In the genomic region with DNA sequence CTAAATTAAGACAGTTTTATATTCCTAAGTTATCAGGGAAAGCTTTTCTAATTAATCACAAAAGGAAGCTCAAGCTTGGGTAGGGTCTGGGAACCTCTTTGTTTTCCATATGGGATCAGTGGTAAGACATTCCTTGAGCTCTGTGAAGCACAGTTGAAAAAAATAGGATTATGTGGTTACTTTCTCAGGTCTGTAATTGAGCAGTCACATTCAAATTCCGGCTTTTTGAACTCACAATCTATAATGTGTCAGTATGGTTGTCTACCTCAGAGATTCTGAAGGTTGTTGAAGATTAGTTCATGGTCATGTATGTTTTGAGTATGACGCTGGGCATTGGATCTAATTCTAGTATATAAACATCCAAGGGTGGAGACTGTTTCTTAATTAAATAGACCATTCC, we compare ENCODE assay signal across 1 cellular context.
TF ChIP-seq lines count a peak whose summit lies in the region.

No MANE protein-coding gene starts in this region.

TF ChIP-seq in liver, 16 proteins besides CTCF, POLR2A, EP300 and RAD21 (continued from another document):
- TF ChIP-seq, protein P1, sequence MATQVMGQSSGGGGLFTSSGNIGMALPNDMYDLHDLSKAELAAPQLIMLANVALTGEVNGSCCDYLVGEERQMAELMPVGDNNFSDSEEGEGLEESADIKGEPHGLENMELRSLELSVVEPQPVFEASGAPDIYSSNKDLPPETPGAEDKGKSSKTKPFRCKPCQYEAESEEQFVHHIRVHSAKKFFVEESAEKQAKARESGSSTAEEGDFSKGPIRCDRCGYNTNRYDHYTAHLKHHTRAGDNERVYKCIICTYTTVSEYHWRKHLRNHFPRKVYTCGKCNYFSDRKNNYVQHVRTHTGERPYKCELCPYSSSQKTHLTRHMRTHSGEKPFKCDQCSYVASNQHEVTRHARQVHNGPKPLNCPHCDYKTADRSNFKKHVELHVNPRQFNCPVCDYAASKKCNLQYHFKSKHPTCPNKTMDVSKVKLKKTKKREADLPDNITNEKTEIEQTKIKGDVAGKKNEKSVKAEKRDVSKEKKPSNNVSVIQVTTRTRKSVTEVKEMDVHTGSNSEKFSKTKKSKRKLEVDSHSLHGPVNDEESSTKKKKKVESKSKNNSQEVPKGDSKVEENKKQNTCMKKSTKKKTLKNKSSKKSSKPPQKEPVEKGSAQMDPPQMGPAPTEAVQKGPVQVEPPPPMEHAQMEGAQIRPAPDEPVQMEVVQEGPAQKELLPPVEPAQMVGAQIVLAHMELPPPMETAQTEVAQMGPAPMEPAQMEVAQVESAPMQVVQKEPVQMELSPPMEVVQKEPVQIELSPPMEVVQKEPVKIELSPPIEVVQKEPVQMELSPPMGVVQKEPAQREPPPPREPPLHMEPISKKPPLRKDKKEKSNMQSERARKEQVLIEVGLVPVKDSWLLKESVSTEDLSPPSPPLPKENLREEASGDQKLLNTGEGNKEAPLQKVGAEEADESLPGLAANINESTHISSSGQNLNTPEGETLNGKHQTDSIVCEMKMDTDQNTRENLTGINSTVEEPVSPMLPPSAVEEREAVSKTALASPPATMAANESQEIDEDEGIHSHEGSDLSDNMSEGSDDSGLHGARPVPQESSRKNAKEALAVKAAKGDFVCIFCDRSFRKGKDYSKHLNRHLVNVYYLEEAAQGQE (IDR thresholded peaks at IDR 0.05): no peak
- no peak for TF ChIP-seq JUND (IDR thresholded peaks at IDR 0.05)
- TF ChIP-seq, protein P2, sequence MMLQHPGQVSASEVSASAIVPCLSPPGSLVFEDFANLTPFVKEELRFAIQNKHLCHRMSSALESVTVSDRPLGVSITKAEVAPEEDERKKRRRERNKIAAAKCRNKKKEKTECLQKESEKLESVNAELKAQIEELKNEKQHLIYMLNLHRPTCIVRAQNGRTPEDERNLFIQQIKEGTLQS (IDR thresholded peaks at IDR 0.05): no peak
- TF ChIP-seq, protein P3, sequence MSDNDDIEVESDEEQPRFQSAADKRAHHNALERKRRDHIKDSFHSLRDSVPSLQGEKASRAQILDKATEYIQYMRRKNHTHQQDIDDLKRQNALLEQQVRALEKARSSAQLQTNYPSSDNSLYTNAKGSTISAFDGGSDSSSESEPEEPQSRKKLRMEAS (IDR thresholded peaks at IDR 0.05): no peak
- TF ChIP-seq HNF4A (conservative IDR thresholded peaks at IDR 0.05): no peak
- no peak for TF ChIP-seq RXRA (IDR thresholded peaks at IDR 0.05)
- TF ChIP-seq, protein P4, sequence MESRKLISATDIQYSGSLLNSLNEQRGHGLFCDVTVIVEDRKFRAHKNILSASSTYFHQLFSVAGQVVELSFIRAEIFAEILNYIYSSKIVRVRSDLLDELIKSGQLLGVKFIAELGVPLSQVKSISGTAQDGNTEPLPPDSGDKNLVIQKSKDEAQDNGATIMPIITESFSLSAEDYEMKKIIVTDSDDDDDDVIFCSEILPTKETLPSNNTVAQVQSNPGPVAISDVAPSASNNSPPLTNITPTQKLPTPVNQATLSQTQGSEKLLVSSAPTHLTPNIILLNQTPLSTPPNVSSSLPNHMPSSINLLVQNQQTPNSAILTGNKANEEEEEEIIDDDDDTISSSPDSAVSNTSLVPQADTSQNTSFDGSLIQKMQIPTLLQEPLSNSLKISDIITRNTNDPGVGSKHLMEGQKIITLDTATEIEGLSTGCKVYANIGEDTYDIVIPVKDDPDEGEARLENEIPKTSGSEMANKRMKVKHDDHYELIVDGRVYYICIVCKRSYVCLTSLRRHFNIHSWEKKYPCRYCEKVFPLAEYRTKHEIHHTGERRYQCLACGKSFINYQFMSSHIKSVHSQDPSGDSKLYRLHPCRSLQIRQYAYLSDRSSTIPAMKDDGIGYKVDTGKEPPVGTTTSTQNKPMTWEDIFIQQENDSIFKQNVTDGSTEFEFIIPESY (IDR thresholded peaks at IDR 0.05): no peak
- no peak for TF ChIP-seq HNF4G (IDR thresholded peaks at IDR 0.05)
- no peak for TF ChIP-seq GABPA (IDR thresholded peaks at IDR 0.05 in 1 of 2, conservative IDR thresholded peaks at IDR 0.05 in 1 of 2)
- no peak for TF ChIP-seq NR2F2 (IDR thresholded peaks at IDR 0.05)
- TF ChIP-seq TAF1 (conservative IDR thresholded peaks at IDR 0.05): no peak
- TF ChIP-seq SP1 (IDR thresholded peaks at IDR 0.05): no peak
- no peak for TF ChIP-seq EGR1 (IDR thresholded peaks at IDR 0.05; ENCODE audit: low read depth in 2 of 2)
